11 cellular contexts compared by ENCODE assay signal in the genomic region with DNA sequence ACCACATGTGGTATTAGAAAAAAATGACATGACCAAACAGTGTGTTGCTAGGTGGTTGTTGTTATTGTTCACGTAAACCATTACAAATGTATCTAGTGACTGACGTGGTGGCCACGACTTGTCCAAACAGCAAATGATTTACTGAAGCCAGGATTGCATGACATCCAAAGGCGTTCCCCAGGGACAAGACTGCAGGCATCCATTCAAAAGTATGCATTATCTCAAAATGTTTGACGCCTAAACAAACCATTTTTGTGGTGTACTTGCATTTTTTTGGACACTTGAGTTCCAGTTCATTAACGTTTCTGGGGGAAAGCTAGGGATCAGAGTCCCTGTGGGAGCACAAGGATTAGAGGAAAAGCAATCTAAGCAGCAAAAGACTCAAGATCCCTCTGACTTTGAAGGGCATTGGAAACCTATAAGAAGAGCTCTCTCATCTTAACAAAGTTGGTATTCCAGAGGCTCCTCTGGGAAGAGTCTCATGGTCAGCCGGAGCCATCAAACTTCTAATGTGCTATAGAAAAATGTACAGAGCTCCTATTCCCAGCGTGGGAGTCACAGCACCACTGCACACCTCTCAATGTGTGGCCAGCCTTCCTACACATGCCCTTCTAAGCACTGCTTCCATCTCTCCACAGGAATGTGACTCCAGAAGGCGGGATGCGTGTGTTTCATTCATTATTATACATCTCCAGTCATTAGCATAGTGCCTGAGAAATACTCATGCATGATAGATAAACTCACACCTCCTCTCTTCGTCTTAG.
DNase-seq lines count a peak whose midpoint lies in the region; TF ChIP-seq lines count a peak whose summit lies in the region.
"Had no signal": no experiment of that assay in that cellular context is flagged by ENCODE, and none has a peak within 500 bp of the region (broad histone marks: within the 10 kb centered on the region; RNA-seq: fewer than 3 reads in every experiment).

No MANE protein-coding gene starts in this region.

- no peaks in the 10 kb centered on the region for H3K4me1 Mint-ChIP-seq in activated naive CD8-positive, alpha-beta T cell treated with anti-CD3 and anti-CD28 coated beads for 36 hours

- H3K9me3 Mint-ChIP-seq in activated naive CD8-positive, alpha-beta T cell treated with anti-CD3 and anti-CD28 coated beads for 36 hours: no peaks in the 10 kb centered on the region
- H3K9me3 Mint-ChIP-seq: activated CD4-positive, alpha-beta memory T cell treated with anti-CD3 and anti-CD28 coated beads for 36 hours had no signal

- no peaks in the 10 kb centered on the region for H3K36me3 Mint-ChIP-seq in activated naive CD8-positive, alpha-beta T cell treated with anti-CD3 and anti-CD28 coated beads for 36 hours
- H3K36me3 Mint-ChIP-seq: activated CD4-positive, alpha-beta memory T cell treated with anti-CD3 and anti-CD28 coated beads for 36 hours had no signal

- H3K4me3 Mint-ChIP-seq in activated naive CD8-positive, alpha-beta T cell treated with anti-CD3 and anti-CD28 coated beads for 36 hours: no peak overlapping the region
- H3K4me3 Mint-ChIP-seq: activated CD4-positive, alpha-beta memory T cell treated with anti-CD3 and anti-CD28 coated beads for 36 hours had no signal

- peak; percentile 74 for DNase-seq in AG08396 (ENCODE audit: low spot score)
- peak; percentile 78 for DNase-seq in HS-27A (ENCODE audit: low read depth)
- peak; percentile 88 for DNase-seq in astrocyte of the spinal cord (ENCODE audit: low read depth, low spot score)
- peak; percentile 59 for DNase-seq in iris pigment epithelial cell (ENCODE audit: low read depth)
- no peak for DNase-seq in NCI-H2107 treated with DMSO at 0.1 percent for 48 hours (lab: John Stamatoyannopoulos, UW; ENCODE audit: unreplicated experiment)
- DNase-seq in hypothalamus (lab: John Stamatoyannopoulos, UW): no peak
- DNase-seq in HuH-7.5 (ENCODE audit: low spot score): no peak
- no peak for DNase-seq in activated naive CD8-positive, alpha-beta T cell treated with anti-CD3 and anti-CD28 coated beads for 36 hours
- DNase-seq: activated CD4-positive, alpha-beta memory T cell treated with anti-CD3 and anti-CD28 coated beads for 36 hours; activated naive CD4-positive, alpha-beta T cell treated with Interleukin-2 at 50 U/mL for 16 hours; upper lobe of left lung had no signal

- in situ Hi-C loops in astrocyte of the spinal cord (cut with HindIII; ENCODE audit: low sequenced_read_pairs): no loop called here

- H3K4me3 ChIP-seq in astrocyte of the spinal cord (ENCODE audit: low read depth, low read length): no peak overlapping the region
- H3K4me3 ChIP-seq: upper lobe of left lung had no signal

- no peaks in the 10 kb centered on the region for H3K27me3 Mint-ChIP-seq in activated naive CD8-positive, alpha-beta T cell treated with anti-CD3 and anti-CD28 coated beads for 36 hours
- H3K27me3 Mint-ChIP-seq: activated CD4-positive, alpha-beta memory T cell treated with anti-CD3 and anti-CD28 coated beads for 36 hours had no signal

- no peak for TF ChIP-seq CTCF in astrocyte of the spinal cord (IDR thresholded peaks at IDR 0.05; ENCODE audit: low read depth, low read length)

- H3K27ac Mint-ChIP-seq in activated naive CD8-positive, alpha-beta T cell treated with anti-CD3 and anti-CD28 coated beads for 36 hours: no peak overlapping the region
- H3K27ac Mint-ChIP-seq: activated CD4-positive, alpha-beta memory T cell treated with anti-CD3 and anti-CD28 coated beads for 36 hours had no signal

Comparison
In these comparisons a context has a peak if more than half of its experiments do, and no peak if none do; other contexts are left out.
1. DNase-seq: peak in AG08396 (single experiment), HS-27A (single experiment), astrocyte of the spinal cord (single experiment) and iris pigment epithelial cell (single experiment); none in NCI-H2107 treated with DMSO at 0.1 percent for 48 hours (single experiment), hypothalamus (0 of 51), HuH-7.5 (single experiment) and activated naive CD8-positive, alpha-beta T cell treated with anti-CD3 and anti-CD28 coated beads for 36 hours (single experiment).